18 cellular contexts compared by ENCODE assay signal in genomic region chr2:148253716-148254115, GRCh38.
DNase-seq lines count a peak whose midpoint lies in the region; ATAC-seq and TF ChIP-seq lines count a peak whose summit lies in the region.
"Had no signal": no experiment of that assay in that cellular context is flagged by ENCODE, and none has a peak within 500 bp of the region (broad histone marks: within the 10 kb centered on the region; RNA-seq: fewer than 3 reads in every experiment).

No MANE protein-coding gene starts in this region.

- H3K27ac Mint-ChIP-seq in mesothelial cell of epicardium: no peak overlapping the region
- no peak overlapping the region for H3K27ac Mint-ChIP-seq in activated T-helper 17 cell treated with anti-CD3 and anti-CD28 coated beads, Interleukin-2, amount 50 U/mL, for 72 hours
- no peak overlapping the region for H3K27ac Mint-ChIP-seq in nephron progenitor cell
- peak overlapping the region in 1 of 2 donors; percentile 57 for H3K27ac Mint-ChIP-seq in activated naive CD4-positive, alpha-beta T cell treated with anti-CD3 and anti-CD28 coated beads, Interleukin-2, amount 50 U/mL, for 72 hours
- H3K27ac Mint-ChIP-seq: natural killer cell treated with Interleukin-12 subunit alpha and Interleukin-12 subunit beta and Interleukin-15 and Interleukin-18, amount 100 ng/mL, for 72 hours; stimulated activated naive CD8-positive, alpha-beta T cell treated with anti-CD3 and anti-CD28 coated beads, Interleukin-15, amount 100 ng/mL, for 72 hours had no signal

- intact Hi-C loops in HCT116 (cut with micrococcal nuclease): no loop called here

- no peak for ATAC-seq in HCT116
- ATAC-seq in activated T-helper 17 cell treated with anti-CD3 and anti-CD28 coated beads, Interleukin-2, amount 50 U/mL, for 72 hours (replicated peaks): no peak
- ATAC-seq in activated naive CD4-positive, alpha-beta T cell treated with anti-CD3 and anti-CD28 coated beads, Interleukin-2, amount 50 U/mL, for 72 hours: no peak
- ATAC-seq: left ventricle myocardium superior; natural killer cell treated with Interleukin-12 subunit alpha and Interleukin-12 subunit beta and Interleukin-15 and Interleukin-18, amount 100 ng/mL, for 72 hours; sciatic nerve; stimulated activated naive CD8-positive, alpha-beta T cell treated with anti-CD3 and anti-CD28 coated beads, Interleukin-15, amount 100 ng/mL, for 72 hours had no signal

- H3K4me1 Mint-ChIP-seq in mesothelial cell of epicardium (no peaks in the 10 kb centered on the region), nephron progenitor cell (no peaks in the 10 kb centered on the region)
- H3K4me1 Mint-ChIP-seq in activated T-helper 17 cell treated with anti-CD3 and anti-CD28 coated beads, Interleukin-2, amount 50 U/mL, for 72 hours: no peaks in the 10 kb centered on the region
- H3K4me1 Mint-ChIP-seq: stimulated activated naive CD8-positive, alpha-beta T cell treated with anti-CD3 and anti-CD28 coated beads, Interleukin-15, amount 100 ng/mL, for 72 hours had no signal

- no peak for TF ChIP-seq POLR2A in HCT116 (IDR thresholded peaks at IDR 0.05; ENCODE audit: borderline replicate concordance, extremely low read depth, insufficient read depth, insufficient read length)

- no peak overlapping the region for H3K4me2 ChIP-seq in HCT116 (ENCODE audit: low read length)

- H3K9me3 Mint-ChIP-seq in mesothelial cell of epicardium: peaks cover 33% of the 10 kb centered on the region
- peaks cover 12% of the 10 kb centered on the region for H3K9me3 Mint-ChIP-seq in activated T-helper 17 cell treated with anti-CD3 and anti-CD28 coated beads, Interleukin-2, amount 50 U/mL, for 72 hours
- peaks cover 38% of the 10 kb centered on the region for H3K9me3 Mint-ChIP-seq in nephron progenitor cell
- peaks cover 13 to 24% of the 10 kb centered on the region in 2 donors for H3K9me3 Mint-ChIP-seq in activated naive CD4-positive, alpha-beta T cell treated with anti-CD3 and anti-CD28 coated beads, Interleukin-2, amount 50 U/mL, for 72 hours

- BruUV-seq in HCT116 (replicated peaks; lab: Mats Ljungman, UMichigan): no TSS peak

- TF ChIP-seq CTCF in BE2C (IDR thresholded peaks at IDR 0.05; ENCODE audit: low read depth, low read length) (no peak), HCT116 (IDR thresholded peaks at IDR 0.05 in 2 of 3, conservative IDR thresholded peaks at IDR 0.05 in 1 of 3; ENCODE audit: borderline replicate concordance in 1 of 3, insufficient read depth in 1 of 3, low read depth in 2 of 3, low read length in 2 of 3) (no peak), fibroblast of pulmonary artery (IDR thresholded peaks at IDR 0.05; ENCODE audit: low read length, missing control alignments) (no peak), mesothelial cell of epicardium (IDR thresholded peaks at IDR 0.05; ENCODE audit: unreplicated experiment) (no peak), nephron progenitor cell (IDR thresholded peaks at IDR 0.05) (no peak)

- DNase-seq in BE2C (peak; percentile 44), HCT116 (ENCODE audit: low read depth, low spot score) (peak; percentile 6), RPMI8226 (peak; percentile 31), fibroblast of pulmonary artery (ENCODE audit: low read depth) (peak; percentile 14), mesothelial cell of epicardium (ENCODE audit: low spot score in 2 of 2, unreplicated experiment in 2 of 2) (no peak), nephron progenitor cell (no peak)
- no peak for DNase-seq in activated naive CD4-positive, alpha-beta T cell treated with anti-CD3 and anti-CD28 coated beads, Interleukin-2, amount 50 U/mL, for 72 hours (ENCODE audit: low spot score in 2 of 2)
- DNase-seq: C1 segment of cervical spinal cord; caudate nucleus; heart left ventricle; left ventricle myocardium superior; NCI-H1105; NCI-H526; stimulated activated naive CD8-positive, alpha-beta T cell treated with anti-CD3 and anti-CD28 coated beads, Interleukin-15, amount 100 ng/mL, for 72 hours had no signal

- H3K27ac ChIP-seq in HCT116 (ENCODE audit: low read depth, low read length): no peak overlapping the region
- H3K27ac ChIP-seq: heart left ventricle, SK-N-MC had no signal

- RAD21 ChIA-PET in HCT116 (lab: Charles Lee; ENCODE audit: low non-redundant PET in 1 of 2, low total read pairs in 2 of 2, uncharacterized antibody in 2 of 2, unreplicated experiment in 2 of 2): no interaction called here

- H2AFZ ChIP-seq in HCT116 (ENCODE audit: low read depth, low read length, poor library complexity, severe bottlenecking): no peak overlapping the region

- no peaks in the 10 kb centered on the region for H3K36me3 ChIP-seq in BE2C
- no peaks in the 10 kb centered on the region for H3K36me3 ChIP-seq in HCT116 (ENCODE audit: control insufficient read depth in 1 of 2, insufficient read depth in 2 of 2, low read length in 2 of 2)

- H3K4me3 ChIP-seq in BE2C (ENCODE audit: low read depth, low read length) (no peak overlapping the region), HCT116 (replicated peaks in 1 of 2; ENCODE audit: low read depth in 1 of 2, low read length in 2 of 2) (no peak overlapping the region), fibroblast of pulmonary artery (replicated peaks; ENCODE audit: low read depth, low read length) (no peak overlapping the region)
- H3K4me3 ChIP-seq: heart left ventricle, SK-N-MC had no signal

- H3K27me3 Mint-ChIP-seq in mesothelial cell of epicardium (ENCODE audit: low read depth) (no peaks in the 10 kb centered on the region), nephron progenitor cell (ENCODE audit: low read depth, poor library complexity) (peaks cover 5% of the 10 kb centered on the region)
- H3K27me3 Mint-ChIP-seq in activated T-helper 17 cell treated with anti-CD3 and anti-CD28 coated beads, Interleukin-2, amount 50 U/mL, for 72 hours: no peaks in the 10 kb centered on the region
- H3K27me3 Mint-ChIP-seq: natural killer cell treated with Interleukin-12 subunit alpha and Interleukin-12 subunit beta and Interleukin-15 and Interleukin-18, amount 100 ng/mL, for 72 hours; stimulated activated naive CD8-positive, alpha-beta T cell treated with anti-CD3 and anti-CD28 coated beads, Interleukin-15, amount 100 ng/mL, for 72 hours had no signal

- TF ChIP-seq RAD21 in HCT116 (IDR thresholded peaks at IDR 0.05; ENCODE audit: low read depth): no peak

- no peaks in the 10 kb centered on the region for H3K9me3 ChIP-seq in BE2C
- H3K9me3 ChIP-seq in HCT116 (ENCODE audit: control insufficient read depth in 1 of 2, insufficient read depth in 1 of 2, low read depth in 1 of 2, low read length in 2 of 2): peaks cover 7 to 9% of the 10 kb centered on the region in 2 experiments; a peak in 2 of 4 replicates

- H3K4me1 ChIP-seq in BE2C (no peaks in the 10 kb centered on the region), HCT116 (ENCODE audit: control insufficient read depth in 1 of 2, insufficient read depth in 2 of 2, low read length in 2 of 2) (no peaks in the 10 kb centered on the region)
- H3K4me1 ChIP-seq: heart left ventricle had no signal

- CTCF ChIA-PET in HCT116 (lab: Charles Lee): no interaction called here

- no peak overlapping the region for H3K9ac ChIP-seq in HCT116 (ENCODE audit: low read length)

- no peak overlapping the region for H3K4me3 Mint-ChIP-seq in mesothelial cell of epicardium
- no peak overlapping the region for H3K4me3 Mint-ChIP-seq in activated T-helper 17 cell treated with anti-CD3 and anti-CD28 coated beads, Interleukin-2, amount 50 U/mL, for 72 hours
- H3K4me3 Mint-ChIP-seq in nephron progenitor cell: no peak overlapping the region
- H3K4me3 Mint-ChIP-seq: natural killer cell treated with Interleukin-12 subunit alpha and Interleukin-12 subunit beta and Interleukin-15 and Interleukin-18, amount 100 ng/mL, for 72 hours; stimulated activated naive CD8-positive, alpha-beta T cell treated with anti-CD3 and anti-CD28 coated beads, Interleukin-15, amount 100 ng/mL, for 72 hours had no signal

- no peaks in the 10 kb centered on the region for H3K9me2 ChIP-seq in HCT116 (ENCODE audit: insufficient read depth)

- peaks cover 72% of the 10 kb centered on the region for H3K36me3 Mint-ChIP-seq in mesothelial cell of epicardium
- H3K36me3 Mint-ChIP-seq in activated T-helper 17 cell treated with anti-CD3 and anti-CD28 coated beads, Interleukin-2, amount 50 U/mL, for 72 hours (ENCODE audit: low read depth): peaks cover 29% of the 10 kb centered on the region
- peaks cover 76% of the 10 kb centered on the region for H3K36me3 Mint-ChIP-seq in nephron progenitor cell (ENCODE audit: low read depth)
- H3K36me3 Mint-ChIP-seq in activated naive CD4-positive, alpha-beta T cell treated with anti-CD3 and anti-CD28 coated beads, Interleukin-2, amount 50 U/mL, for 72 hours: peaks cover 45 to 50% of the 10 kb centered on the region in 2 donors
- H3K36me3 Mint-ChIP-seq: natural killer cell treated with Interleukin-12 subunit alpha and Interleukin-12 subunit beta and Interleukin-15 and Interleukin-18, amount 100 ng/mL, for 72 hours had no signal

- H3K27me3 ChIP-seq in BE2C (no peaks in the 10 kb centered on the region), HCT116 (ENCODE audit: insufficient read depth, low read length) (no peaks in the 10 kb centered on the region)
- H3K27me3 ChIP-seq: heart left ventricle had no signal

- POLR2A ChIA-PET in HCT116 (lab: Charles Lee): no interaction called here

- H4K20me1 ChIP-seq in HCT116 (ENCODE audit: insufficient read depth): no peaks in the 10 kb centered on the region

- no peaks in the 10 kb centered on the region for H3K79me2 ChIP-seq in HCT116 (ENCODE audit: insufficient read depth, low read length)

TF ChIP-seq in HCT116, 20 proteins besides CTCF, POLR2A, EP300 and RAD21:
- TF ChIP-seq CBX3 (IDR thresholded peaks at IDR 0.05; ENCODE audit: low read depth): peak; percentile 29; the same call in 1 of the 2 replicates
- no peak for TF ChIP-seq SRF (IDR thresholded peaks at IDR 0.05; ENCODE audit: low read depth)
- TF ChIP-seq SIN3A (IDR thresholded peaks at IDR 0.05; ENCODE audit: low read depth): no peak

Comparison
In these comparisons a context has a peak if more than half of its experiments do, and no peak if none do; other contexts are left out.
1. DNase-seq: peak in BE2C (single experiment), HCT116 (single experiment), RPMI8226 (single experiment) and fibroblast of pulmonary artery (single experiment); none in mesothelial cell of epicardium (0 of 2), nephron progenitor cell (single experiment) and activated naive CD4-positive, alpha-beta T cell treated with anti-CD3 and anti-CD28 coated beads, Interleukin-2, amount 50 U/mL, for 72 hours (0 of 2).